33 cellular contexts compared by ENCODE assay signal in genomic region chr7:107959527-107959898, GRCh38. TPM values are rescaled to one million over a fixed set of nuclear protein-coding genes. Genes with fewer than 3 reads are reported as not detected.
DNase-seq lines count a peak whose midpoint lies in the region; ATAC-seq, FAIRE-seq and TF ChIP-seq lines count a peak whose summit lies in the region.
"Had no signal": no experiment of that assay in that cellular context is flagged by ENCODE, and none has a peak within 500 bp of the region (broad histone marks: within the 10 kb centered on the region; RNA-seq: fewer than 3 reads in every experiment).

No MANE protein-coding gene starts in this region.

- H3K23ac ChIP-seq in mesenchymal stem cell (ENCODE audit: low read length in 2 of 2): no peak overlapping the region

- H3K79me1 ChIP-seq in mesenchymal stem cell (replicated peaks; ENCODE audit: low read length, poor library complexity, severe bottlenecking): peaks cover 7% of the 10 kb centered on the region

- no peak overlapping the region for H3K14ac ChIP-seq in mesenchymal stem cell (ENCODE audit: low read length in 2 of 2)

- H3K4me2 ChIP-seq in mesenchymal stem cell (ENCODE audit: low read length, poor library complexity, severe bottlenecking): no peak overlapping the region

- H4K91ac ChIP-seq in mesenchymal stem cell (ENCODE audit: low read length): no peak overlapping the region

- peaks cover 0 to 12% (median 0%) of the 10 kb centered on the region in 4 donors for H3K4me1 ChIP-seq in Peyer's patch
- H3K4me1 ChIP-seq in mesenchymal stem cell (ENCODE audit: control insufficient read depth, insufficient read depth, low read depth, low read length): peaks cover 16% of the 10 kb centered on the region
- peaks cover 0 to 19% (median 10%) of the 10 kb centered on the region in 4 donors for H3K4me1 ChIP-seq in transverse colon
- no peaks in the 10 kb centered on the region for H3K4me1 ChIP-seq in pancreas
- H3K4me1 ChIP-seq: colonic mucosa, foreskin keratinocyte, psoas muscle had no signal

- H2AFZ ChIP-seq in mesenchymal stem cell (ENCODE audit: low read depth, low read length): no peak overlapping the region

- H3K4me3 ChIP-seq in Peyer's patch (no peak overlapping the region), mesenchymal stem cell (ENCODE audit: insufficient read depth in 1 of 2, low read depth in 1 of 2, low read length in 2 of 2) (no peak overlapping the region), transverse colon (no peak overlapping the region), pancreas (no peak overlapping the region)
- H3K4me3 ChIP-seq: adrenal gland; BLaER1 treated with 17β-estradiol and CSF1 and Interleukin-3, amounts not matched to agents 10 nM and 100 nM; colonic mucosa; left lung; psoas muscle; skin epidermis; upper lobe of left lung had no signal

- H2AK5ac ChIP-seq in mesenchymal stem cell (ENCODE audit: low read length, severe bottlenecking): no peak overlapping the region

- peaks cover 0 to 95% (median 0%) of the 10 kb centered on the region in 3 donors for H3K36me3 ChIP-seq in Peyer's patch
- peaks cover 60 to 84% of the 10 kb centered on the region in 2 experiments for H3K36me3 ChIP-seq in mesenchymal stem cell (ENCODE audit: control insufficient read depth in 1 of 2, insufficient read depth in 2 of 2, low read depth in 1 of 2, low read length in 2 of 2)
- H3K36me3 ChIP-seq in transverse colon: peaks cover 0 to 19% (median 4%) of the 10 kb centered on the region in 4 donors
- H3K36me3 ChIP-seq in pancreas: peaks cover 3 to 47% (median 26%) of the 10 kb centered on the region in 3 donors
- H3K36me3 ChIP-seq: BLaER1 treated with 17β-estradiol and CSF1 and Interleukin-3, amounts not matched to agents 10 nM and 100 nM had no signal

- H3K9ac ChIP-seq in mesenchymal stem cell (ENCODE audit: low read length): no peak overlapping the region
- H3K9ac ChIP-seq: BLaER1 treated with 17β-estradiol and CSF1 and Interleukin-3, amounts not matched to agents 10 nM and 100 nM had no signal

- no peak overlapping the region for H2BK12ac ChIP-seq in mesenchymal stem cell (ENCODE audit: low read length in 2 of 2)

- intact Hi-C loops in transverse colon (cut with DNase I; ENCODE audit: low total_unique reads) (no loop called here), pancreas (cut with DNase I) (no loop called here)

- H3K4ac ChIP-seq in mesenchymal stem cell (ENCODE audit: low read depth in 1 of 2, low read length in 2 of 2): no peak overlapping the region

- no peak for FAIRE-seq in pancreas (lab: Jason Lieb, UNC)
- FAIRE-seq: bronchial epithelial cell, HepG2 had no signal

- no peak overlapping the region for H4K8ac ChIP-seq in mesenchymal stem cell (ENCODE audit: low read length)

- no peak overlapping the region for H2BK5ac ChIP-seq in mesenchymal stem cell (ENCODE audit: low read depth, low read length, poor library complexity, severe bottlenecking)

- H2BK120ac ChIP-seq in mesenchymal stem cell (ENCODE audit: low read depth, low read length): no peak overlapping the region

- H3K18ac ChIP-seq in mesenchymal stem cell (ENCODE audit: low read depth in 1 of 2, low read length in 2 of 2): no peak overlapping the region

- H3K27ac ChIP-seq in Peyer's patch: peak overlapping the region in 3 of 4 donors; percentile 25 to 66 (median 65)
- H3K27ac ChIP-seq in caudate nucleus (ENCODE audit: low read depth, low read length): peak overlapping the region; percentile 82
- peak overlapping the region; percentile 4 for H3K27ac ChIP-seq in mesenchymal stem cell (ENCODE audit: low read length, poor library complexity, severe bottlenecking)
- peak overlapping the region; percentile 34 to 67 (median 60) for H3K27ac ChIP-seq in transverse colon
- no peak overlapping the region for H3K27ac ChIP-seq in pancreas
- H3K27ac ChIP-seq: colonic mucosa, foreskin keratinocyte, psoas muscle, VCaP had no signal

- no peak for TF ChIP-seq CTCF in Peyer's patch (IDR thresholded peaks at IDR 0.05)
- no peak for TF ChIP-seq CTCF in transverse colon (IDR thresholded peaks at IDR 0.05)
- no peak for TF ChIP-seq CTCF in pancreas (IDR thresholded peaks at IDR 0.05)

- no peak for DNase-seq in Peyer's patch
- DNase-seq in caudate nucleus (lab: John Stamatoyannopoulos, UW): no peak
- DNase-seq in mesenchymal stem cell: no peak
- no peak for DNase-seq in transverse colon
- no peak for DNase-seq in T-helper 1 cell
- DNase-seq in pancreas: no peak
- DNase-seq: activated CD4-positive, alpha-beta T cell treated with anti-CD3 and anti-CD28 coated beads, Interleukin-2, amount 10 ng/mL, durations not matched to agents 7 days and 5 days; activated naive CD4-positive, alpha-beta T cell; activated T-cell treated with anti-CD3 and anti-CD28 coated beads, Interleukin-2, amount 50 U/mL, for 72 hours; colonic mucosa; COR-L47; DMS53; effector memory CD4-positive, alpha-beta T cell; erythroblast; left lung; naive thymus-derived CD4-positive, alpha-beta T cell; NCI-H1436 treated with DMSO at 0.1 percent for 48 hours; NCI-H2107; NCI-H446; NCI-H774; nucleus accumbens; psoas muscle had no signal

- no peak overlapping the region for H2BK15ac ChIP-seq in mesenchymal stem cell (ENCODE audit: low read depth, poor library complexity, severe bottlenecking)

- H3K27me3 ChIP-seq in Peyer's patch: no peaks in the 10 kb centered on the region
- H3K27me3 ChIP-seq in mesenchymal stem cell (ENCODE audit: control insufficient read depth in 1 of 2, insufficient read depth in 1 of 2, low read length in 2 of 2): no peaks in the 10 kb centered on the region
- no peaks in the 10 kb centered on the region for H3K27me3 ChIP-seq in transverse colon
- H3K27me3 ChIP-seq in pancreas: no peaks in the 10 kb centered on the region
- H3K27me3 ChIP-seq: adrenal gland; BLaER1 treated with 17β-estradiol and CSF1 and Interleukin-3, amounts not matched to agents 10 nM and 100 nM; colonic mucosa; foreskin keratinocyte; left lung; upper lobe of left lung had no signal

- TF ChIP-seq EP300 in transverse colon (IDR thresholded peaks at IDR 0.05; ENCODE audit: low read depth): no peak

- no peak for ATAC-seq in pancreas
- no peak for ATAC-seq in HG03175 (IDR thresholded peaks at IDR 0.05; ENCODE audit: unreplicated experiment)
- ATAC-seq: activated T-cell treated with anti-CD3 and anti-CD28 coated beads, Interleukin-2, amount 50 U/mL, for 72 hours; HCT116; naive thymus-derived CD4-positive, alpha-beta T cell had no signal

- WGBS in mesenchymal stem cell: 96% methylated on average over 10 of the region's 10 CpGs
- 78% methylated on average over 10 of the region's 10 CpGs; no CpG with 5 or more reads in 1 of the 2 donors for WGBS in transverse colon (ENCODE audit: low coverage in 1 of 2), 2 donors
- WGBS in pancreas, 2 donors: 83 to 86% methylated on average over 10 of the region's 10 CpGs

- in situ Hi-C loops in transverse colon (cut with MboI; ENCODE audit: low pct_ligation_motif_present in 1 of 4, low pct_unique_long_range_greater_than_20kb in 1 of 4, low sequenced_read_pairs in 3 of 4): no loop called here

- no peak for TF ChIP-seq POLR2A in Peyer's patch (IDR thresholded peaks at IDR 0.05)
- TF ChIP-seq POLR2A in transverse colon (IDR thresholded peaks at IDR 0.05): no peak

- H3K9me3 ChIP-seq in Peyer's patch (no peaks in the 10 kb centered on the region), mesenchymal stem cell (ENCODE audit: control insufficient read depth, low read length) (no peaks in the 10 kb centered on the region), transverse colon (no peaks in the 10 kb centered on the region), pancreas (no peaks in the 10 kb centered on the region)
- H3K9me3 ChIP-seq: adrenal gland, colonic mucosa, left lung, psoas muscle, upper lobe of left lung had no signal

RNA-seq across cellular contexts. Expression of gene LAMB1, which starts 43.4 kb away (rescaled TPM):
- total RNA-seq in Peyer's patch (100 to 1,000 TPM in 3 of 4 donors, 10 to 100 TPM in 1; 97.6 to 821 (median 155) TPM), transverse colon (100 to 1,000 TPM in 2 of 4 donors, 10 to 100 TPM in 2; 54.2 to 119 (median 90.3) TPM), pancreas (100 to 1,000 TPM in 3 of 6 donors, 10 to 100 TPM in 3; 25.5 to 169 (median 101) TPM)
- 509 TPM for polyA plus RNA-seq in mesenchymal stem cell (2013, experiment 1 of 2)
- polyA plus RNA-seq in mesenchymal stem cell (2013, experiment 2 of 2): 467 TPM
- 100 to 1,000 TPM; 137 to 167 TPM for polyA plus RNA-seq in pancreas
- total RNA-seq: activated CD4-positive, alpha-beta T cell treated with anti-CD3 and anti-CD28 coated beads, Interleukin-2, amount 10 ng/mL, durations not matched to agents 7 days and 5 days; naive thymus-derived CD4-positive, alpha-beta T cell; T-helper 2 cell treated with Interferon-gamma antibody and Interleukin-4, amounts not matched to agents 100 ng/mL and 5 ng/mL, for 36 hours had no signal

Comparison
In these comparisons a context has a peak if more than half of its experiments do, and no peak if none do; other contexts are left out.
1. H3K27ac ChIP-seq: peak in Peyer's patch (3 of 4), caudate nucleus (single experiment), mesenchymal stem cell (single experiment) and transverse colon (4 of 4); none in pancreas (0 of 4).